17 cellular contexts compared by ENCODE assay signal in the genomic region with DNA sequence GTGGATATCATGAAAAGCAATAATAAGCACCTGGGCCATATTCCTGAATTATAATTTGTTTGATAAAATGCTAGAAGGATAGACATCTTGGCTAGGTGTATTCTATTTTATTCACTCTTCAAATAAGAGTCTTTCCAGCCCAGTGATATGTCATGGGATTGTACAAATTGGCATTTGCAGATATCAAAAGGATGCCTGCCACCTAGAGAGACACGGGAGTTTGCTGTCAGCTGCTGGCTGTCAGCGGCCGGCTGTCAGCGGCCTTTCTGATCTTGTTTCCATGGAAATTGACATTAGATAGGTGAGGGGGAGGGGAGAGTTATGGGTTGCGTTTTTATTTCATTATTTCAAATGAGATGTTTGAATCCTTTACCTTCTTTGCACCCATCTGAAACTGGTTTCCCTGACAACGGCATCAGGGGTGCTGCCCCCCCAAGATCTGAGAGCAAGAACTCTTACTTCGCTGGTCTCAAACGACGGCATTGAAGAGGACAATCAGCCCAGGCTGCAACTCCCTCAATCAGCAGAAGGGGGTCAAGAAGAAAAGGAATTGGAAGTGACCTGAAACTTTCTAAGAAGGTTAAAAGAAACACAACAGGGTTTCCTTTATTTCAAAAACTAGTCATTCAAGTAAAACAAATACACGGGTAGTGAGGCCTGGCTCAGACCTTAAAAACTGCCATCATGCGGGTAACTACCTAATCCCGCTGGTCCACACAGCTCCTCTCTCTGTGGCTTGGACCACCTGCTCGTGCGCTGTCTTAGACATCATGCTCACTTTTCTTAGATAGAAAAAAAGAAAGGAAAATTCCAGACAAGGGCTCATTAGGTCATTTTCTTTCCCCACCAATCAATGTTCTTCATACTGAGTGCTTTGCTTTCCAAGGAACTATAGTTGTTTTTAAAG.
"Had no signal": no experiment of that assay in that cellular context is flagged by ENCODE, and none has a peak within 500 bp of the region (broad histone marks: within the 10 kb centered on the region; RNA-seq: fewer than 3 reads in every experiment).

No MANE protein-coding gene starts in this region.

- ATAC-seq: gastroesophageal sphincter; left lobe of liver; mucosa of descending colon; naive thymus-derived CD4-positive, alpha-beta T cell; psoas muscle; sciatic nerve had no signal

- H3K27ac ChIP-seq: cardiac muscle cell, dorsolateral prefrontal cortex, gastroesophageal sphincter, psoas muscle, spleen, suprapubic skin, upper lobe of left lung had no signal

- H3K4me1 ChIP-seq: gastroesophageal sphincter, suprapubic skin, upper lobe of left lung had no signal

- H3K27me3 ChIP-seq: dorsolateral prefrontal cortex, gastroesophageal sphincter, spleen, suprapubic skin, upper lobe of left lung had no signal

- H3K36me3 ChIP-seq: cardiac muscle cell, gastroesophageal sphincter, spleen, suprapubic skin, upper lobe of left lung had no signal

- H3K4me3 ChIP-seq: cardiac muscle cell, dorsolateral prefrontal cortex, gastroesophageal sphincter, mucosa of descending colon, psoas muscle, spleen, suprapubic skin, upper lobe of left lung had no signal

- H3K9me3 ChIP-seq: gastroesophageal sphincter, mucosa of descending colon, psoas muscle, spleen, suprapubic skin, upper lobe of left lung had no signal

- DNase-seq: activated CD4-positive, CD25-positive, alpha-beta regulatory T cell treated with anti-CD3 and anti-CD28 coated beads, Interleukin-2, amount 50 U/mL, for 72 hours; activated naive CD8-positive, alpha-beta T cell treated with anti-CD3 and anti-CD28 coated beads, Interleukin-2, amount 10 ng/mL, durations not matched to agents 7 days and 5 days; anterior cingulate cortex; dorsolateral prefrontal cortex; erythroblast; islet precursor cell; mammary epithelial cell; mucosa of descending colon; naive thymus-derived CD4-positive, alpha-beta T cell; psoas muscle; spleen; upper lobe of left lung had no signal
